Comparison of ENCODE assay signal across 8 cellular contexts in genomic region chr3:9362731-9363530, GRCh38. TPM values are rescaled to one million over a fixed set of nuclear protein-coding genes. Genes with fewer than 3 reads are reported as not detected.
DNase-seq lines count a peak whose midpoint lies in the region; ATAC-seq and TF ChIP-seq lines count a peak whose summit lies in the region.

A gene with protein sequence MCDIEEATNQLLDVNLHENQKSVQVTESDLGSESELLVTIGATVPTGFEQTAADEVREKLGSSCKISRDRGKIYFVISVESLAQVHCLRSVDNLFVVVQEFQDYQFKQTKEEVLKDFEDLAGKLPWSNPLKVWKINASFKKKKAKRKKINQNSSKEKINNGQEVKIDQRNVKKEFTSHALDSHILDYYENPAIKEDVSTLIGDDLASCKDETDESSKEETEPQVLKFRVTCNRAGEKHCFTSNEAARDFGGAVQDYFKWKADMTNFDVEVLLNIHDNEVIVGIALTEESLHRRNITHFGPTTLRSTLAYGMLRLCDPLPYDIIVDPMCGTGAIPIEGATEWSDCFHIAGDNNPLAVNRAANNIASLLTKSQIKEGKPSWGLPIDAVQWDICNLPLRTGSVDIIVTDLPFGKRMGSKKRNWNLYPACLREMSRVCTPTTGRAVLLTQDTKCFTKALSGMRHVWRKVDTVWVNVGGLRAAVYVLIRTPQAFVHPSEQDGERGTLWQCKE (plus strand): TSS chr3:9363054. CDS start chr3:9365069, 2,015 bp downstream.

- peak; percentile 98 for ATAC-seq in HG03432 (IDR thresholded peaks at IDR 0.05; ENCODE audit: unreplicated experiment)
- ATAC-seq in left colon = peak; percentile 96

- intact Hi-C loops in left colon (cut with DNase I, micrococcal nuclease) = loop anchor here in 1 of 2 donors (5.0 kb wide), 1 partner anchor 59 kb away; no protein-coding TSS in a partner anchor

- peak; percentile 88 for TF ChIP-seq POLR2A in GM19099 (IDR thresholded peaks at IDR 0.05; ENCODE audit: extremely low read depth, insufficient read length, low read depth)

- no peak for TF ChIP-seq CTCF in coronary artery (IDR thresholded peaks at IDR 0.05)

- peak within 1 kb of the TSS; percentile 86 to 89 for H3K27ac ChIP-seq in coronary artery

- H3K4me3 ChIP-seq in coronary artery = peak within 1 kb of the TSS; percentile 75

- DNase-seq in Ammon's horn (ENCODE audit: low spot score) (peak; percentile 95), NCI-H526 (lab: John Stamatoyannopoulos, UW) (peak; percentile 89 to 94), coronary artery (ENCODE audit: low spot score) (peak; percentile 93), left colon (peak; percentile 92 to 94)
- peak; percentile 96 for DNase-seq in activated CD4-positive, alpha-beta T cell treated with anti-CD3 and anti-CD28 coated beads for 48 hours
- peak; percentile 95 for DNase-seq in stimulated activated CD4-positive, alpha-beta T cell treated with anti-CD3 and anti-CD28 coated beads, Interleukin-2, amount 100 ng/mL, for 24 hours

RNA-seq across cellular contexts. Expression of the gene that starts here (rescaled TPM):
- total RNA-seq in left colon = 10 to 100 TPM; 28.6 to 47.2 TPM

Comparison
In these comparisons a context has a peak if more than half of its experiments do, and no peak if none do; other contexts are left out.
1. Peak in every context shown above with its lines: DNase-seq, ATAC-seq, H3K4me3 ChIP-seq and H3K27ac ChIP-seq.